Comparison of ENCODE assay signal across 17 cellular contexts in genomic region chr2:45199973-45200372, GRCh38.
DNase-seq lines count a peak whose midpoint lies in the region; ATAC-seq and TF ChIP-seq lines count a peak whose summit lies in the region.
"Had no signal": no experiment of that assay in that cellular context is flagged by ENCODE, and none has a peak within 500 bp of the region (broad histone marks: within the 10 kb centered on the region; RNA-seq: fewer than 3 reads in every experiment).

No MANE protein-coding gene starts in this region.

- DNase-seq in left ventricle myocardium superior (peak; percentile 32), right cardiac atrium (no peak), brain microvascular endothelial cell (peak; percentile 32), iris pigment epithelial cell (ENCODE audit: low read depth) (peak; percentile 55), SIG-M5 (lab: John Stamatoyannopoulos, UW) (no peak), DMS53 (lab: John Stamatoyannopoulos, UW) (no peak), stomach (no peak)
- DNase-seq in NK-92 treated with Interleukin-12 subunit alpha and Interleukin-12 subunit beta, amount 100 ng/mL, for 24 hours (lab: John Stamatoyannopoulos, UW) = no peak
- DNase-seq: activated CD4-positive, alpha-beta memory T cell treated with anti-CD3 and anti-CD28 coated beads for 36 hours; activated gamma-delta T cell treated with Interleukin-2 at 50 U/mL for 16 hours; effector CD8-positive, alpha-beta T cell; esophagus squamous epithelium; HFFc6; nucleus accumbens had no signal

- no peak overlapping the region for H3K4me3 ChIP-seq in right cardiac atrium (ENCODE audit: low read length)
- no peak overlapping the region for H3K4me3 ChIP-seq in brain microvascular endothelial cell (ENCODE audit: low read depth, low read length)
- no peak overlapping the region for H3K4me3 ChIP-seq in stomach
- H3K4me3 ChIP-seq: A549, BLaER1, esophagus squamous epithelium, SK-N-MC had no signal

- H3K27ac ChIP-seq in right cardiac atrium (ENCODE audit: low read length) (no peak overlapping the region), brain microvascular endothelial cell (no peak overlapping the region), stomach (no peak overlapping the region)
- H3K27ac ChIP-seq: A549, BLaER1, esophagus squamous epithelium, SK-N-MC had no signal

- TF ChIP-seq EP300 in stomach (IDR thresholded peaks at IDR 0.05) = no peak

- TF ChIP-seq POLR2A in stomach (IDR thresholded peaks at IDR 0.05) = no peak

- in situ Hi-C loops in brain microvascular endothelial cell (cut with HindIII; ENCODE audit: low pct_ligation_motif_present, low sequenced_read_pairs) = no loop called here

- H3K4me1 ChIP-seq in right cardiac atrium (ENCODE audit: control insufficient read depth, insufficient read depth, low read length) = no peaks in the 10 kb centered on the region
- no peaks in the 10 kb centered on the region for H3K4me1 ChIP-seq in stomach
- H3K4me1 ChIP-seq: A549, BLaER1, esophagus squamous epithelium had no signal

- WGBS in right cardiac atrium = 71% methylated on average over 4 of the region's 4 CpGs
- WGBS in stomach, 5 donors = 74 to 88% (median 87%) methylated on average over 4 of the region's 4 CpGs

- H3K27me3 ChIP-seq in right cardiac atrium (ENCODE audit: control insufficient read depth, insufficient read depth) (no peaks in the 10 kb centered on the region), brain microvascular endothelial cell (replicated peaks) (no peaks in the 10 kb centered on the region), stomach (no peaks in the 10 kb centered on the region)
- H3K27me3 ChIP-seq: BLaER1, esophagus squamous epithelium had no signal

- H3K9me3 ChIP-seq in right cardiac atrium (ENCODE audit: control insufficient read depth, low read length) (no peaks in the 10 kb centered on the region), stomach (peaks cover 0 to 10% (median 7%) of the 10 kb centered on the region in 4 donors)

- intact Hi-C loops in left ventricle myocardium superior (cut with micrococcal nuclease) = no loop called here
- intact Hi-C loops in right cardiac atrium (cut with DNase I) = no loop called here
- intact Hi-C loops in stomach (cut with DNase I; ENCODE audit: low total_unique reads) = no loop called here

- TF ChIP-seq CTCF in brain microvascular endothelial cell (IDR thresholded peaks at IDR 0.05; ENCODE audit: low read depth, low read length, missing control alignments) (no peak), stomach (IDR thresholded peaks at IDR 0.05) (no peak)

- no peaks in the 10 kb centered on the region for H3K36me3 ChIP-seq in brain microvascular endothelial cell (replicated peaks)
- no peaks in the 10 kb centered on the region for H3K36me3 ChIP-seq in stomach
- H3K36me3 ChIP-seq: BLaER1, esophagus squamous epithelium had no signal

- ATAC-seq in left ventricle myocardium superior (peak; percentile 95), right cardiac atrium (no peak)
- ATAC-seq: A549 had no signal

Comparison
In these comparisons a context has a peak if more than half of its experiments do, and no peak if none do; other contexts are left out.
1. DNase-seq: peak in left ventricle myocardium superior (single experiment), brain microvascular endothelial cell (single experiment) and iris pigment epithelial cell (single experiment); none in right cardiac atrium (0 of 3), SIG-M5 (single experiment), NK-92 treated with Interleukin-12 subunit alpha and Interleukin-12 subunit beta, amount 100 ng/mL, for 24 hours (single experiment), DMS53 (single experiment) and stomach (single experiment).